In genomic region chr7:129644634-129645230, GRCh38 we compare ENCODE assay signal across 8 cellular contexts. TPM values are rescaled to one million over a fixed set of nuclear protein-coding genes. Genes with fewer than 3 reads are reported as not detected.
DNase-seq lines count a peak whose midpoint lies in the region; ATAC-seq, FAIRE-seq and TF ChIP-seq lines count a peak whose summit lies in the region.

No MANE protein-coding gene starts in this region.

- H3K4me1 ChIP-seq in fibroblast of lung (ENCODE audit: control insufficient read depth, extremely low read depth, insufficient read depth, low read length): peaks cover 4% of the 10 kb centered on the region
- H3K4me1 ChIP-seq in sigmoid colon: peaks cover 0 to 9% (median 3%) of the 10 kb centered on the region in 4 donors

- peak; percentile 79 for FAIRE-seq in RCC 7860 (lab: Jason Lieb, UNC)

- peaks cover 4 to 24% of the 10 kb centered on the region in 2 donors for H3K36me3 Mint-ChIP-seq in CD14-positive monocyte
- H3K36me3 Mint-ChIP-seq in activated T-cell treated with anti-CD3 and anti-CD28 coated beads, Interleukin-2, amount 50 U/mL, for 24 hours (ENCODE audit: low read depth): peaks cover 26% of the 10 kb centered on the region

- intact Hi-C loops in CD14-positive monocyte (cut with micrococcal nuclease): loop anchor here in 1 of 2 donors (2.0 to 5.0 kb wide), 2 partner anchors 37 to 278 kb away; no protein-coding TSS in a partner anchor
- intact Hi-C loops in sigmoid colon (cut with DNase I): loop anchor here (5.0 kb wide), 1 partner anchor 62 kb away; no protein-coding TSS in a partner anchor

- no peak for DNase-seq in CD14-positive monocyte (ENCODE audit: low spot score)
- peak; percentile 63 for DNase-seq in RCC 7860 (ENCODE audit: low spot score)
- peak; percentile 50 to 78 for DNase-seq in fibroblast of lung (ENCODE audit: low read depth in 2 of 2)
- DNase-seq in sigmoid colon: no peak
- DNase-seq in activated T-cell treated with anti-CD3 and anti-CD28 coated beads, Interleukin-2, amount 50 U/mL, for 24 hours: no peak
- DNase-seq in stimulated activated CD4-positive, alpha-beta T cell treated with anti-CD3 and anti-CD28 coated beads, Interleukin-4, amount 100 ng/mL, for 4 hours: no peak

- H2AFZ ChIP-seq in fibroblast of lung (ENCODE audit: low read length): no peak overlapping the region

- H3K79me2 ChIP-seq in fibroblast of lung (ENCODE audit: control insufficient read depth, insufficient read depth, low read length): peaks cover 3% of the 10 kb centered on the region

- H3K4me3 ChIP-seq in fibroblast of lung (replicated peaks in 1 of 4; ENCODE audit: control extremely low read depth in 1 of 4, insufficient read depth in 1 of 4, low read depth in 3 of 4, low read length in 4 of 4) (no peak overlapping the region), sigmoid colon (no peak overlapping the region)

- no peaks in the 10 kb centered on the region for H3K9me3 ChIP-seq in fibroblast of lung (ENCODE audit: control insufficient read depth, insufficient read depth, low read depth, low read length)
- no peaks in the 10 kb centered on the region for H3K9me3 ChIP-seq in sigmoid colon

- H3K9ac ChIP-seq in fibroblast of lung (ENCODE audit: insufficient read depth, low read length): no peak overlapping the region

- H4K20me1 ChIP-seq in fibroblast of lung (ENCODE audit: control insufficient read depth, extremely low read depth, insufficient read depth, low read length): no peaks in the 10 kb centered on the region

- no peak for TF ChIP-seq POLR2A in sigmoid colon (IDR thresholded peaks at IDR 0.05)

- no peak for ATAC-seq in GM21367 (IDR thresholded peaks at IDR 0.05; ENCODE audit: unreplicated experiment)

- TF ChIP-seq CTCF in CD14-positive monocyte (IDR thresholded peaks at IDR 0.05) (peak; percentile 56), fibroblast of lung (conservative IDR thresholded peaks at IDR 0.05 in 1 of 2, IDR thresholded peaks at IDR 0.05 in 1 of 2; ENCODE audit: low read depth in 1 of 2, low read length in 2 of 2) (peak; percentile 36 to 43), sigmoid colon (IDR thresholded peaks at IDR 0.05) (peak in 3 of 4 experiments; percentile 24 to 38 (median 25))

- H3K27me3 Mint-ChIP-seq in CD14-positive monocyte (ENCODE audit: low read depth in 3 of 3): no peaks in the 10 kb centered on the region
- no peaks in the 10 kb centered on the region for H3K27me3 Mint-ChIP-seq in activated T-cell treated with anti-CD3 and anti-CD28 coated beads, Interleukin-2, amount 50 U/mL, for 24 hours

- no peaks in the 10 kb centered on the region for H3K36me3 ChIP-seq in fibroblast of lung (ENCODE audit: control insufficient read depth, insufficient read depth, low read length)
- H3K36me3 ChIP-seq in sigmoid colon: no peaks in the 10 kb centered on the region

- no peaks in the 10 kb centered on the region for H3K4me1 Mint-ChIP-seq in CD14-positive monocyte
- H3K4me1 Mint-ChIP-seq in activated T-cell treated with anti-CD3 and anti-CD28 coated beads, Interleukin-2, amount 50 U/mL, for 24 hours (ENCODE audit: low read depth): peaks cover 32% of the 10 kb centered on the region

- H3K27me3 ChIP-seq in fibroblast of lung (ENCODE audit: control insufficient read depth, insufficient read depth, low read length) (no peaks in the 10 kb centered on the region), sigmoid colon (no peaks in the 10 kb centered on the region)

- H3K9me3 Mint-ChIP-seq in CD14-positive monocyte: peaks cover 0 to 3% (median 0%) of the 10 kb centered on the region in 7 donors
- H3K9me3 Mint-ChIP-seq in activated T-cell treated with anti-CD3 and anti-CD28 coated beads, Interleukin-2, amount 50 U/mL, for 24 hours: no peaks in the 10 kb centered on the region

- peak overlapping the region in 1 of 7 donors; percentile 23 for H3K27ac Mint-ChIP-seq in CD14-positive monocyte
- H3K27ac Mint-ChIP-seq in activated T-cell treated with anti-CD3 and anti-CD28 coated beads, Interleukin-2, amount 50 U/mL, for 24 hours: no peak overlapping the region

- no peak overlapping the region for H3K4me2 ChIP-seq in fibroblast of lung (ENCODE audit: extremely low read depth, insufficient read depth, low read length)

- H3K27ac ChIP-seq in fibroblast of lung (ENCODE audit: insufficient read depth, low read length): no peak overlapping the region
- no peak overlapping the region for H3K27ac ChIP-seq in sigmoid colon

- TF ChIP-seq EP300 in Ishikawa (IDR thresholded peaks at IDR 0.05; ENCODE audit: borderline replicate concordance) (no peak), sigmoid colon (IDR thresholded peaks at IDR 0.05) (no peak)

- peak; percentile 62 for TF ChIP-seq RAD21 in Ishikawa (IDR thresholded peaks at IDR 0.05; ENCODE audit: low read depth)

- H3K4me3 Mint-ChIP-seq in CD14-positive monocyte: no peak overlapping the region
- no peak overlapping the region for H3K4me3 Mint-ChIP-seq in activated T-cell treated with anti-CD3 and anti-CD28 coated beads, Interleukin-2, amount 50 U/mL, for 24 hours

- 43 to 54% methylated on average over 2 of the region's 2 CpGs for WGBS in sigmoid colon, 2 donors

TF ChIP-seq in Ishikawa, 13 proteins besides CTCF, POLR2A, EP300 and RAD21:
- TF ChIP-seq EGR1 (IDR thresholded peaks at IDR 0.05) (no peak), YY1 (IDR thresholded peaks at IDR 0.05; ENCODE audit: low read depth) (no peak), TEAD4 (IDR thresholded peaks at IDR 0.05) (no peak), CEBPB (IDR thresholded peaks at IDR 0.05) (no peak), TAF1 (IDR thresholded peaks at IDR 0.05; ENCODE audit: low read depth) (no peak), FOXM1 (IDR thresholded peaks at IDR 0.05; ENCODE audit: borderline replicate concordance, low read depth) (no peak), MAX (IDR thresholded peaks at IDR 0.05) (no peak), REST (IDR thresholded peaks at IDR 0.05; ENCODE audit: low read depth) (no peak), ZBTB7A (IDR thresholded peaks at IDR 0.05; ENCODE audit: low read depth) (no peak), USF1 (IDR thresholded peaks at IDR 0.05) (no peak), CREB1 (IDR thresholded peaks at IDR 0.05; ENCODE audit: low read depth) (no peak), NFIC (IDR thresholded peaks at IDR 0.05) (no peak), TCF12 (IDR thresholded peaks at IDR 0.05; ENCODE audit: low read depth) (no peak)

RNA-seq across cellular contexts. Expression of gene NRF1, which starts 33.2 kb away (rescaled TPM):
- polyA plus RNA-seq in CD14-positive monocyte: 1 to 10 TPM; 5.1 to 7.7 TPM
- total RNA-seq in fibroblast of lung: 12.6 and 15.5 TPM in 2 replicates
- polyA plus RNA-seq in fibroblast of lung: 7.3 and 11.3 TPM in 2 replicates
- polyA plus RNA-seq in fibroblast of lung (2012): 6.4 and 9.0 TPM in 2 replicates
- 27.9 and 33.2 TPM in 2 replicates for polyA minus RNA-seq in fibroblast of lung (ENCODE audit: low replicate concordance)
- total RNA-seq in sigmoid colon: 10 to 100 TPM; 15.0 to 18.1 (median 17.2) TPM
- polyA plus RNA-seq in sigmoid colon: 1 to 10 TPM; 4.8 to 9.9 (median 5.1) TPM

Comparison
In these comparisons a context has a peak if more than half of its experiments do, and no peak if none do; other contexts are left out.
1. DNase-seq: peak in RCC 7860 (single experiment) and fibroblast of lung (2 of 2); none in CD14-positive monocyte (single experiment), sigmoid colon (single experiment), activated T-cell treated with anti-CD3 and anti-CD28 coated beads, Interleukin-2, amount 50 U/mL, for 24 hours (single experiment) and stimulated activated CD4-positive, alpha-beta T cell treated with anti-CD3 and anti-CD28 coated beads, Interleukin-4, amount 100 ng/mL, for 4 hours (0 of 2).
2. Peak in every context shown above with its lines, with median percentiles within 50 percentile points of each other: CTCF ChIP-seq.